ENCODE assay signal across 1 cellular context in genomic region chr7:101902680-101903504, GRCh38.
TF ChIP-seq lines count a peak whose summit lies in the region.

No MANE protein-coding gene starts in this region.

TF ChIP-seq in K562, 482 proteins besides CTCF, POLR2A, EP300 and RAD21 (continued from another document and continues in another):
- TF ChIP-seq E2F6 (IDR thresholded peaks at IDR 0.05; ENCODE audit: borderline replicate concordance in 1 of 2, extremely low read depth in 1 of 2, insufficient read depth in 1 of 2, insufficient read length in 1 of 2, low read depth in 1 of 2, low read length in 1 of 2, poor library complexity in 1 of 2, severe bottlenecking in 1 of 2): peak; percentile 39 to 48
- TF ChIP-seq ZNF589 (CRISPR knock-in tag; IDR thresholded peaks at IDR 0.05; ENCODE audit: low read depth): peak; percentile 89; the same call in 1 of the 2 replicates
- TF ChIP-seq TAL1 (IDR thresholded peaks at IDR 0.05): peak; percentile 79
- TF ChIP-seq SAP30 (IDR thresholded peaks at IDR 0.05; ENCODE audit: borderline replicate concordance, insufficient read depth, low read depth, low read length, poor library complexity, severe bottlenecking): peak; percentile 12
- TF ChIP-seq TAF7 (tag; IDR thresholded peaks at IDR 0.05): no peak
- TF ChIP-seq U2AF2 (optimal IDR thresholded peaks at IDR 0.05; ENCODE audit: low read depth, low read length): no peak
- no peak for TF ChIP-seq FUS (optimal IDR thresholded peaks at IDR 0.05; ENCODE audit: low read depth, low read length)
- TF ChIP-seq ZNF655 (CRISPR knock-in tag; IDR thresholded peaks at IDR 0.05): no peak
- TF ChIP-seq TCF3 (CRISPR knock-in tag; IDR thresholded peaks at IDR 0.05): peak; percentile 83
- peak; percentile 59; the same call in 1 of the 2 replicates for TF ChIP-seq HMBOX1 (IDR thresholded peaks at IDR 0.05)
- no peak for TF ChIP-seq E2F4 (CRISPR knock-in tag; IDR thresholded peaks at IDR 0.05; ENCODE audit: low read depth)
- TF ChIP-seq MTA3 (IDR thresholded peaks at IDR 0.05; ENCODE audit: borderline replicate concordance): no peak; the same call in 1 of the 2 replicates
- no peak for TF ChIP-seq MCM5 (IDR thresholded peaks at IDR 0.05; ENCODE audit: low read depth)
- TF ChIP-seq SFPQ (IDR thresholded peaks at IDR 0.05; ENCODE audit: low read depth, low read length): no peak
- TF ChIP-seq U2AF1 (optimal IDR thresholded peaks at IDR 0.05; ENCODE audit: low read depth, low read length): no peak
- no peak for TF ChIP-seq HNRNPUL1 (IDR thresholded peaks at IDR 0.05; ENCODE audit: low read length)
- peak; percentile 97 for TF ChIP-seq JUND (IDR thresholded peaks at IDR 0.05; ENCODE audit: borderline replicate concordance, low read depth, low read length)
- peak; percentile 95; the same call in 2 of the 3 replicates for TF ChIP-seq JUND (tag; IDR thresholded peaks at IDR 0.05; ENCODE audit: borderline replicate concordance, low read depth, low read length)
- no peak for TF ChIP-seq RBM15 (IDR thresholded peaks at IDR 0.05; ENCODE audit: insufficient read depth, low read length)
- no peak for TF ChIP-seq THRB (CRISPR knock-in tag; conservative IDR thresholded peaks at IDR 0.05)
- TF ChIP-seq TARDBP (IDR thresholded peaks at IDR 0.05): no peak
- peak; percentile 66 for TF ChIP-seq MBD2 (IDR thresholded peaks at IDR 0.05; ENCODE audit: borderline replicate concordance, low read depth)
- no peak for TF ChIP-seq MYBL2 (IDR thresholded peaks at IDR 0.05; ENCODE audit: low read depth)
- TF ChIP-seq MYBL2 (CRISPR knock-in tag; IDR thresholded peaks at IDR 0.05; ENCODE audit: borderline replicate concordance): no peak
- no peak for TF ChIP-seq PTRF (tag; IDR thresholded peaks at IDR 0.05)
- TF ChIP-seq PTBP1 (IDR thresholded peaks at IDR 0.05; ENCODE audit: low read depth, low read length): 0 out of 2 replicates have a peak, but pooled peaks have one; percentile 45
- peak; percentile 48; the same call in 1 of the 2 replicates for TF ChIP-seq ZBTB2 (IDR thresholded peaks at IDR 0.05)
- no peak for TF ChIP-seq ZNF212 (CRISPR knock-in tag; IDR thresholded peaks at IDR 0.05)
- TF ChIP-seq TBL1XR1 (IDR thresholded peaks at IDR 0.05; ENCODE audit: low read length in 2 of 2): peak; percentile 36 to 89; a peak in 3 of 4 replicates
- TF ChIP-seq ZC3H8 (IDR thresholded peaks at IDR 0.05): no peak
- peak; percentile 46; the same call in 1 of the 2 replicates for TF ChIP-seq ELF1 (tag; IDR thresholded peaks at IDR 0.05)
- peak; percentile 89; the same call in 1 of the 2 replicates for TF ChIP-seq HDAC2 (IDR thresholded peaks at IDR 0.05)
- TF ChIP-seq TRIM28 (IDR thresholded peaks at IDR 0.05): peak; percentile 37; the same call in 1 of the 2 replicates
- TF ChIP-seq ZNF551 (CRISPR knock-in tag; IDR thresholded peaks at IDR 0.05): no peak
- no peak for TF ChIP-seq CREB5 (CRISPR knock-in tag; IDR thresholded peaks at IDR 0.05)
- TF ChIP-seq PHB2 (IDR thresholded peaks at IDR 0.05; ENCODE audit: low read depth): no peak
- TF ChIP-seq ETS1 (conservative IDR thresholded peaks at IDR 0.05; ENCODE audit: control insufficient read depth, low read depth, low read length): no peak
- no peak for TF ChIP-seq MECOM (CRISPR knock-in tag; IDR thresholded peaks at IDR 0.05)
- no peak for TF ChIP-seq RBM17 (IDR thresholded peaks at IDR 0.05; ENCODE audit: borderline replicate concordance, low read depth, low read length)
- no peak for TF ChIP-seq ZNF407 (IDR thresholded peaks at IDR 0.05; ENCODE audit: low read depth)
- TF ChIP-seq ZNF444 (CRISPR knock-in tag; IDR thresholded peaks at IDR 0.05): no peak
- TF ChIP-seq ZNF707 (CRISPR knock-in tag; conservative IDR thresholded peaks at IDR 0.05): no peak
- no peak for TF ChIP-seq ZKSCAN3 (CRISPR knock-in tag; IDR thresholded peaks at IDR 0.05)
- no peak for TF ChIP-seq TAF9B (IDR thresholded peaks at IDR 0.05; ENCODE audit: partially characterized antibody)
